ENCODE assay signal across 24 cellular contexts in genomic region chr18:76567835-76568445, GRCh38.
"Had no signal": no experiment of that assay in that cellular context is flagged by ENCODE, and none has a peak within 500 bp of the region (broad histone marks: within the 10 kb centered on the region; RNA-seq: fewer than 3 reads in every experiment).

No MANE protein-coding gene starts in this region.

- H3K27ac ChIP-seq: adrenal gland, Peyer's patch had no signal

- H3K27me3 ChIP-seq: adrenal gland, Peyer's patch had no signal

- H3K27ac Mint-ChIP-seq: activated CD8-positive, alpha-beta T cell treated with anti-CD3 and anti-CD28 coated beads, Interleukin-2, amount 10 ng/mL, durations not matched to agents 7 days and 5 days; activated naive CD8-positive, alpha-beta T cell treated with anti-CD3 and anti-CD28 coated beads, Interleukin-2, amount 10 ng/mL, durations not matched to agents 7 days and 5 days; T-helper 17 cell; WTC11 had no signal

- H3K9me3 Mint-ChIP-seq: activated naive CD8-positive, alpha-beta T cell treated with anti-CD3 and anti-CD28 coated beads, Interleukin-2, amount 10 ng/mL, durations not matched to agents 7 days and 5 days; WTC11 had no signal

- H3K4me3 ChIP-seq: adrenal gland, K562, Peyer's patch had no signal

- H3K36me3 Mint-ChIP-seq: activated naive CD8-positive, alpha-beta T cell treated with anti-CD3 and anti-CD28 coated beads, Interleukin-2, amount 10 ng/mL, durations not matched to agents 7 days and 5 days; WTC11 had no signal

- H3K4me1 ChIP-seq: Peyer's patch had no signal

- H3K36me3 ChIP-seq: adrenal gland, Peyer's patch had no signal

- H3K4me1 Mint-ChIP-seq: activated naive CD8-positive, alpha-beta T cell treated with anti-CD3 and anti-CD28 coated beads, Interleukin-2, amount 10 ng/mL, durations not matched to agents 7 days and 5 days had no signal

- H3K9me3 ChIP-seq: adrenal gland, Peyer's patch had no signal

- H3K4me3 Mint-ChIP-seq: activated CD8-positive, alpha-beta T cell treated with anti-CD3 and anti-CD28 coated beads, Interleukin-2, amount 10 ng/mL, durations not matched to agents 7 days and 5 days; activated naive CD8-positive, alpha-beta T cell treated with anti-CD3 and anti-CD28 coated beads, Interleukin-2, amount 10 ng/mL, durations not matched to agents 7 days and 5 days; T-helper 17 cell; WTC11 had no signal

- DNase-seq: activated CD4-positive, alpha-beta T cell treated with anti-CD3 and anti-CD28 coated beads for 48 hours; activated CD4-positive, alpha-beta T cell treated with anti-CD3 and anti-CD28 coated beads, Interleukin-2, amount 50 U/mL, for 4 hours; activated CD4-positive, CD25-positive, alpha-beta regulatory T cell treated with anti-CD3 and anti-CD28 coated beads, Interleukin-2, amount 50 U/mL, for 72 hours; activated CD8-positive, alpha-beta memory T cell treated with anti-CD3 and anti-CD28 coated beads, Interleukin-2, amount 50 U/mL, for 48 hours; activated CD8-positive, alpha-beta T cell treated with anti-CD3 and anti-CD28 coated beads, Interleukin-2, amount 10 ng/mL, durations not matched to agents 7 days and 5 days; activated naive CD4-positive, alpha-beta T cell treated with anti-CD3 and anti-CD28 coated beads, Interleukin-2, amount 50 U/mL, for 16 hours; activated naive CD8-positive, alpha-beta T cell treated with anti-CD3 and anti-CD28 coated beads, Interleukin-2, amount 10 ng/mL, durations not matched to agents 7 days and 5 days; activated T-cell treated with anti-CD3 and anti-CD28 coated beads, Interleukin-2, amount 50 U/mL, for 1 hour; adrenal gland; anterior cingulate cortex; caudate nucleus; Karpas-422; NCI-H1092; NCI-H1417 treated with DMSO at 0.1 percent for 48 hours; NCI-H1694 treated with DMSO at 0.1 percent for 48 hours; NCI-H2081; NCI-H446; NCI-H524; Peyer's patch; SHP77; T-helper 17 cell; T-helper 9 cell had no signal
